Comparison of ENCODE assay signal across 2 cellular contexts in genomic region chr10:113080061-113080460, GRCh38.
TF ChIP-seq lines count a peak whose summit lies in the region.

No MANE protein-coding gene starts in this region.

TF ChIP-seq in A549, 52 proteins besides CTCF, POLR2A, EP300 and RAD21:
- no peak for TF ChIP-seq EHF (CRISPR knock-in tag; IDR thresholded peaks at IDR 0.05)
- no peak for TF ChIP-seq ZNF302 (CRISPR knock-in tag; IDR thresholded peaks at IDR 0.05)
- TF ChIP-seq RNF2 (IDR thresholded peaks at IDR 0.05; ENCODE audit: borderline replicate concordance, low read depth): no peak
- no peak for TF ChIP-seq JUN (IDR thresholded peaks at IDR 0.05)

TF ChIP-seq in IMR-90, 13 proteins besides CTCF, POLR2A, EP300 and RAD21:
- TF ChIP-seq CEBPB (IDR thresholded peaks at IDR 0.05; ENCODE audit: low read depth, low read length): no peak
- TF ChIP-seq BHLHE40 (IDR thresholded peaks at IDR 0.05; ENCODE audit: low read depth, low read length): no peak
- no peak for TF ChIP-seq MAZ (IDR thresholded peaks at IDR 0.05; ENCODE audit: borderline replicate concordance, low read depth, low read length)
- TF ChIP-seq MAFK (IDR thresholded peaks at IDR 0.05; ENCODE audit: low read depth, low read length): no peak
- TF ChIP-seq FOS (IDR thresholded peaks at IDR 0.05; ENCODE audit: low read depth, low read length): no peak
- TF ChIP-seq, protein P1, sequence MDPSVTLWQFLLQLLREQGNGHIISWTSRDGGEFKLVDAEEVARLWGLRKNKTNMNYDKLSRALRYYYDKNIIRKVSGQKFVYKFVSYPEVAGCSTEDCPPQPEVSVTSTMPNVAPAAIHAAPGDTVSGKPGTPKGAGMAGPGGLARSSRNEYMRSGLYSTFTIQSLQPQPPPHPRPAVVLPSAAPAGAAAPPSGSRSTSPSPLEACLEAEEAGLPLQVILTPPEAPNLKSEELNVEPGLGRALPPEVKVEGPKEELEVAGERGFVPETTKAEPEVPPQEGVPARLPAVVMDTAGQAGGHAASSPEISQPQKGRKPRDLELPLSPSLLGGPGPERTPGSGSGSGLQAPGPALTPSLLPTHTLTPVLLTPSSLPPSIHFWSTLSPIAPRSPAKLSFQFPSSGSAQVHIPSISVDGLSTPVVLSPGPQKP (IDR thresholded peaks at IDR 0.05; ENCODE audit: borderline replicate concordance, low read depth, low read length): no peak
- TF ChIP-seq RCOR1 (IDR thresholded peaks at IDR 0.05; ENCODE audit: insufficient replicate concordance, low read length): no peak
- TF ChIP-seq, protein P2, sequence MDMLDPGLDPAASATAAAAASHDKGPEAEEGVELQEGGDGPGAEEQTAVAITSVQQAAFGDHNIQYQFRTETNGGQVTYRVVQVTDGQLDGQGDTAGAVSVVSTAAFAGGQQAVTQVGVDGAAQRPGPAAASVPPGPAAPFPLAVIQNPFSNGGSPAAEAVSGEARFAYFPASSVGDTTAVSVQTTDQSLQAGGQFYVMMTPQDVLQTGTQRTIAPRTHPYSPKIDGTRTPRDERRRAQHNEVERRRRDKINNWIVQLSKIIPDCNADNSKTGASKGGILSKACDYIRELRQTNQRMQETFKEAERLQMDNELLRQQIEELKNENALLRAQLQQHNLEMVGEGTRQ (IDR thresholded peaks at IDR 0.05; ENCODE audit: low read depth, low read length): no peak
- TF ChIP-seq NFE2L2 (IDR thresholded peaks at IDR 0.05; ENCODE audit: low read depth, low read length): no peak
- TF ChIP-seq MXI1 (IDR thresholded peaks at IDR 0.05; ENCODE audit: borderline replicate concordance, low read depth, low read length): no peak
